ENCODE assay signal across 1 cellular context in the genomic region with DNA sequence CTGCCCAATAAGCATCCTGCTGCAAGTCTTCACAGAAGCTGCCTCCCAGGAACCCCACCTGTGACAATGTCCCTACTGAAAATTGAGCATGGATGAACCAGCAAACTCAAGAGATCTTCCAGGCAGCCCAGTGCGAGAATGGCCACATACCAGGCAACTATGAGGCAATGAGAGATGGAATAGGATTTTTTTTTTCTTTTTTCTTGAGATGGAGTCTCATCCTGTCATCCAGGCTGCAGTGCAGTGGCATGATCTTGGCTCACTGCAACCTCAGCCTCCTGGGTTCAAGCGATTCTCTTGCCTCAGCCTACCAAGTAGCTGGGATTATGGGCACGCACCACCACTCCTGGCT.
A peak's percentile ranks its signal among the peaks of the same experiment; 100 is the strongest.
TF ChIP-seq lines count a peak whose summit lies in the region.

No MANE protein-coding gene starts in this region.

TF ChIP-seq in IMR-90, 13 proteins besides CTCF, POLR2A, EP300 and RAD21:
- TF ChIP-seq CEBPB (IDR thresholded peaks at IDR 0.05; ENCODE audit: low read depth, low read length), result peak; percentile 22; the same call in 1 of the 2 replicates
- TF ChIP-seq ELK1 (IDR thresholded peaks at IDR 0.05; ENCODE audit: borderline replicate concordance, low read depth, low read length), result no peak
